ENCODE assay signal across 18 cellular contexts in the genomic region with DNA sequence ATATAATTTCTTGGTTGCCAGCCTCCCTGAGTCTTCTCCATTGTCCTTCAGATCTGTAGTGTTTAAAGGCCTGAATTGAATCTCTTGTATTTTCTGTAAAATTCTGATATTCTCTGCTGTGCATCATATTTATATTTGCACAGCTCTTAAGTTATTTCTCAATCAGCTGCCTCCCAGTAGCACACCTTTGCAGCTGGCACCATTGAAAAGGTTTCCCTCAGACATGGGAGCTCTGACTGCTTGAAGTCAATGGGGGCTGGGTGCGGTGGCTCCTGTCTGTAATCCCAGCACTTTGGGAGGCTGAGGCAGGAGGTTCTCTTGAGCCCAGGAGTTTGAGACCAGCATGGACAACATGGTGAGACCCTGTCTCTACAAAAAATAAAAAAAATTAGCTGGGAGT. TPM values are rescaled to one million over a fixed set of nuclear protein-coding genes. Genes with fewer than 3 reads are reported as not detected.
DNase-seq lines count a peak whose midpoint lies in the region; ATAC-seq and TF ChIP-seq lines count a peak whose summit lies in the region.
"Had no signal": no experiment of that assay in that cellular context is flagged by ENCODE, and none has a peak within 500 bp of the region (broad histone marks: within the 10 kb centered on the region; RNA-seq: fewer than 3 reads in every experiment).

No MANE protein-coding gene starts in this region.

- H3K4me2 ChIP-seq in GM23338, result no peak overlapping the region
- H3K4me2 ChIP-seq: A549 had no signal

- H3K27me3 ChIP-seq in GM23338 (ENCODE audit: insufficient read depth) (no peaks in the 10 kb centered on the region), left lung (no peaks in the 10 kb centered on the region), ovary (no peaks in the 10 kb centered on the region)
- H3K27me3 ChIP-seq: SJCRH30 had no signal

- no peak overlapping the region for H3K27ac Mint-ChIP-seq in GM23338

- ATAC-seq in GM23338, result no peak
- peak; percentile 76 for ATAC-seq in left lung
- ATAC-seq in GM21529 (IDR thresholded peaks at IDR 0.05; ENCODE audit: unreplicated experiment), result no peak
- ATAC-seq: A549 had no signal

- peak; percentile 6 for DNase-seq in activated effector memory CD4-positive, alpha-beta T cell treated with anti-CD3 and anti-CD28 coated beads, Interleukin-2, amount 50 U/mL, for 16 hours
- no peak for DNase-seq in activated effector memory CD4-positive, alpha-beta T cell treated with Interleukin-2 at 50 U/mL for 16 hours
- DNase-seq in GM23338 (ENCODE audit: low spot score) (no peak), SHP77 treated with DMSO at 0.1 percent for 48 hours (lab: John Stamatoyannopoulos, UW) (peak; percentile 11), left lung (no peak), ovary (no peak)
- no peak for DNase-seq in effector CD4-positive, alpha-beta T cell
- DNase-seq: CD8-positive, alpha-beta memory T cell; DND-41; H7; NCI-H1092 treated with DMSO at 0.1 percent for 48 hours; NCI-H2107; NCI-H226; NCI-H524; RPMI8226; SJCRH30 had no signal

- H3K4me1 Mint-ChIP-seq in GM23338, result peaks cover 15% of the 10 kb centered on the region

- TF ChIP-seq EP300 in ovary (IDR thresholded peaks at IDR 0.05), result no peak

- peaks cover 6% of the 10 kb centered on the region for H3K36me3 ChIP-seq in GM23338 (ENCODE audit: insufficient read depth)
- no peaks in the 10 kb centered on the region for H3K36me3 ChIP-seq in left lung
- H3K36me3 ChIP-seq in ovary, result no peaks in the 10 kb centered on the region
- H3K36me3 ChIP-seq: SJCRH30 had no signal

- peaks cover 44% of the 10 kb centered on the region for H4K20me1 ChIP-seq in GM23338 (replicated peaks; ENCODE audit: insufficient read depth)

- no peak for TF ChIP-seq CTCF in GM23338 (conservative IDR thresholded peaks at IDR 0.05; ENCODE audit: low read depth in 2 of 2)
- TF ChIP-seq CTCF in left lung (IDR thresholded peaks at IDR 0.05), result no peak
- no peak for TF ChIP-seq CTCF in ovary (IDR thresholded peaks at IDR 0.05)

- H3K36me3 Mint-ChIP-seq in GM23338 (ENCODE audit: low read depth), result peaks cover 18% of the 10 kb centered on the region; the same call in 2 of the 3 replicates

- H3K4me1 ChIP-seq in GM23338 (ENCODE audit: insufficient read depth), result peaks cover 20% of the 10 kb centered on the region
- peaks cover 0 to 23% of the 10 kb centered on the region in 2 donors for H3K4me1 ChIP-seq in left lung
- H3K4me1 ChIP-seq in ovary (ENCODE audit: insufficient read depth), result peaks cover 4% of the 10 kb centered on the region
- H3K4me1 ChIP-seq: SJCRH30 had no signal

- WGBS in ovary, 3 donors, result 95 to 100% (median 100%) methylated on average over 1 of the region's 1 CpG

- H3K9me3 ChIP-seq in left lung (no peaks in the 10 kb centered on the region), ovary (no peaks in the 10 kb centered on the region)
- H3K9me3 ChIP-seq: SJCRH30 had no signal

- no peak for TF ChIP-seq POLR2A in ovary (IDR thresholded peaks at IDR 0.05)

- H3K27me3 Mint-ChIP-seq in GM23338 (ENCODE audit: insufficient read depth, low read depth, poor library complexity), result peaks cover 4% of the 10 kb centered on the region
- H3K27me3 Mint-ChIP-seq: CD8-positive, alpha-beta memory T cell had no signal

- 0 out of 2 replicates have a peak overlapping the region, but pooled peaks have one; percentile 30 for H3K27ac ChIP-seq in GM23338 (ENCODE audit: low read depth)
- H3K27ac ChIP-seq in left lung, result no peak overlapping the region
- H3K27ac ChIP-seq in ovary, result no peak overlapping the region
- H3K27ac ChIP-seq: A549, SJCRH30 had no signal

- H3K9me2 ChIP-seq in GM23338 (ENCODE audit: insufficient read depth), result peaks cover 5% of the 10 kb centered on the region; the same call in 1 of the 2 replicates

- H3K4me3 ChIP-seq in GM23338 (no peak overlapping the region), left lung (no peak overlapping the region), ovary (no peak overlapping the region)
- H3K4me3 ChIP-seq: A549, SJCRH30 had no signal

- H3K9me3 Mint-ChIP-seq in GM23338, result peaks cover 17% of the 10 kb centered on the region

- H3F3A ChIP-seq in GM23338 (replicated peaks; ENCODE audit: low read depth), result 0 out of 2 replicates have a peak, but pooled peaks cover 4% of the 10 kb centered on the region

- peaks cover 90% of the 10 kb centered on the region for H3K79me2 ChIP-seq in GM23338 (replicated peaks; ENCODE audit: insufficient read depth)

- intact Hi-C loops in left lung (cut with DNase I) (no loop called here), ovary (cut with DNase I) (no loop called here)

- no peak overlapping the region for H3K4me3 Mint-ChIP-seq in GM23338

- no peak overlapping the region for H2AFZ ChIP-seq in GM23338

TF ChIP-seq in GM23338, 12 proteins besides CTCF, POLR2A, EP300 and RAD21 (continues in another document):
- TF ChIP-seq CREB1 (CRISPR knock-in tag; IDR thresholded peaks at IDR 0.05; ENCODE audit: low read depth) (no peak), STAT1 (IDR thresholded peaks at IDR 0.05; ENCODE audit: unreplicated experiment) (no peak), ZNF331 (CRISPR knock-in tag; IDR thresholded peaks at IDR 0.05; ENCODE audit: low read depth) (no peak), POLR2AphosphoS5 (IDR thresholded peaks at IDR 0.05; ENCODE audit: low read depth) (no peak), ZNF114 (CRISPR knock-in tag; IDR thresholded peaks at IDR 0.05) (no peak)
- TF ChIP-seq, protein P1, sequence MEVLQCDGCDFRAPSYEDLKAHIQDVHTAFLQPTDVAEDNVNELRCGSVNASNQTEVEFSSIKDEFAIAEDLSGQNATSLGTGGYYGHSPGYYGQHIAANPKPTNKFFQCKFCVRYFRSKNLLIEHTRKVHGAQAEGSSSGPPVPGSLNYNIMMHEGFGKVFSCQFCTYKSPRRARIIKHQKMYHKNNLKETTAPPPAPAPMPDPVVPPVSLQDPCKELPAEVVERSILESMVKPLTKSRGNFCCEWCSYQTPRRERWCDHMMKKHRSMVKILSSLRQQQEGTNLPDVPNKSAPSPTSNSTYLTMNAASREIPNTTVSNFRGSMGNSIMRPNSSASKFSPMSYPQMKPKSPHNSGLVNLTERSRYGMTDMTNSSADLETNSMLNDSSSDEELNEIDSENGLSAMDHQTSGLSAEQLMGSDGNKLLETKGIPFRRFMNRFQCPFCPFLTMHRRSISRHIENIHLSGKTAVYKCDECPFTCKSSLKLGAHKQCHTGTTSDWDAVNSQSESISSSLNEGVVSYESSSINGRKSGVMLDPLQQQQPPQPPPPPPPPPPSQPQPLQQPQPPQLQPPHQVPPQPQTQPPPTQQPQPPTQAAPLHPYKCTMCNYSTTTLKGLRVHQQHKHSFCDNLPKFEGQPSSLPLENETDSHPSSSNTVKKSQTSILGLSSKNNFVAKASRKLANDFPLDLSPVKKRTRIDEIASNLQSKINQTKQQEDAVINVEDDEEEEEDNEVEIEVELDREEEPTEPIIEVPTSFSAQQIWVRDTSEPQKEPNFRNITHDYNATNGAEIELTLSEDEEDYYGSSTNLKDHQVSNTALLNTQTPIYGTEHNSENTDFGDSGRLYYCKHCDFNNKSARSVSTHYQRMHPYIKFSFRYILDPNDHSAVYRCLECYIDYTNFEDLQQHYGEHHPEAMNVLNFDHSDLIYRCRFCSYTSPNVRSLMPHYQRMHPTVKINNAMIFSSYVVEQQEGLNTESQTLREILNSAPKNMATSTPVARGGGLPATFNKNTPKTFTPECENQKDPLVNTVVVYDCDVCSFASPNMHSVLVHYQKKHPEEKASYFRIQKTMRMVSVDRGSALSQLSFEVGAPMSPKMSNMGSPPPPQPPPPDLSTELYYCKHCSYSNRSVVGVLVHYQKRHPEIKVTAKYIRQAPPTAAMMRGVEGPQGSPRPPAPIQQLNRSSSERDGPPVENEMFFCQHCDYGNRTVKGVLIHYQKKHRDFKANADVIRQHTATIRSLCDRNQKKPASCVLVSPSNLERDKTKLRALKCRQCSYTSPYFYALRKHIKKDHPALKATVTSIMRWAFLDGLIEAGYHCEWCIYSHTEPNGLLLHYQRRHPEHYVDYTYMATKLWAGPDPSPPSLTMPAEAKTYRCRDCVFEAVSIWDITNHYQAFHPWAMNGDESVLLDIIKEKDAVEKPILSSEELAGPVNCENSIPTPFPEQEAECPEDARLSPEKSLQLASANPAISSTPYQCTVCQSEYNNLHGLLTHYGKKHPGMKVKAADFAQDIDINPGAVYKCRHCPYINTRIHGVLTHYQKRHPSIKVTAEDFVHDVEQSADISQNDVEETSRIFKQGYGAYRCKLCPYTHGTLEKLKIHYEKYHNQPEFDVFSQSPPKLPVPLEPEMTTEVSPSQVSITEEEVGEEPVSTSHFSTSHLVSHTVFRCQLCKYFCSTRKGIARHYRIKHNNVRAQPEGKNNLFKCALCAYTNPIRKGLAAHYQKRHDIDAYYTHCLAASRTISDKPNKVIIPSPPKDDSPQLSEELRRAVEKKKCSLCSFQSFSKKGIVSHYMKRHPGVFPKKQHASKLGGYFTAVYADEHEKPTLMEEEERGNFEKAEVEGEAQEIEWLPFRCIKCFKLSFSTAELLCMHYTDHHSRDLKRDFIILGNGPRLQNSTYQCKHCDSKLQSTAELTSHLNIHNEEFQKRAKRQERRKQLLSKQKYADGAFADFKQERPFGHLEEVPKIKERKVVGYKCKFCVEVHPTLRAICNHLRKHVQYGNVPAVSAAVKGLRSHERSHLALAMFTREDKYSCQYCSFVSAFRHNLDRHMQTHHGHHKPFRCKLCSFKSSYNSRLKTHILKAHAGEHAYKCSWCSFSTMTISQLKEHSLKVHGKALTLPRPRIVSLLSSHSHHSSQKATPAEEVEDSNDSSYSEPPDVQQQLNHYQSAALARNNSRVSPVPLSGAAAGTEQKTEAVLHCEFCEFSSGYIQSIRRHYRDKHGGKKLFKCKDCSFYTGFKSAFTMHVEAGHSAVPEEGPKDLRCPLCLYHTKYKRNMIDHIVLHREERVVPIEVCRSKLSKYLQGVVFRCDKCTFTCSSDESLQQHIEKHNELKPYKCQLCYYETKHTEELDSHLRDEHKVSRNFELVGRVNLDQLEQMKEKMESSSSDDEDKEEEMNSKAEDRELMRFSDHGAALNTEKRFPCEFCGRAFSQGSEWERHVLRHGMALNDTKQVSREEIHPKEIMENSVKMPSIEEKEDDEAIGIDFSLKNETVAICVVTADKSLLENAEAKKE (CRISPR knock-in tag; IDR thresholded peaks at IDR 0.05), result no peak

RNA-seq across cellular contexts. Expression of a gene that starts 40.4 kb away (rescaled TPM):
- 22.8 and 32.6 TPM in 2 replicates for total RNA-seq in GM23338 (2014; rRNA removed; shearing (Covaris generic))
- polyA plus RNA-seq in GM23338 (2016; fragmentation: Nextera tagmentation; extraction: Ambion mirVana) (21.6 and 23.0 TPM in 2 replicates), ovary (10 to 100 TPM; 21.0 to 33.3 TPM)
- total RNA-seq in left lung (10 to 100 TPM; 13.7 to 21.9 TPM), ovary (10 to 100 TPM; 14.9 to 40.9 (median 23.8) TPM)

RNA-seq across cellular contexts. Expression of a gene that starts 51.1 kb away (rescaled TPM):
- total RNA-seq in GM23338 (2014; rRNA removed; shearing (Covaris generic)), result 67.1 and 73.7 TPM in 2 replicates
- polyA plus RNA-seq in GM23338 (2016; fragmentation: Nextera tagmentation; extraction: Ambion mirVana) (130 and 146 TPM in 2 replicates), ovary (10 to 100 TPM; 12.4 to 41.7 TPM)
- total RNA-seq in left lung (10 to 100 TPM; 40.0 to 56.6 TPM), ovary (10 to 100 TPM; 13.5 to 41.1 (median 36.8) TPM)

Comparison
In these comparisons a context has a peak if more than half of its experiments do, and no peak if none do; other contexts are left out.
1. DNase-seq: peak in activated effector memory CD4-positive, alpha-beta T cell treated with anti-CD3 and anti-CD28 coated beads, Interleukin-2, amount 50 U/mL, for 16 hours (single experiment) and SHP77 treated with DMSO at 0.1 percent for 48 hours (single experiment); none in activated effector memory CD4-positive, alpha-beta T cell treated with Interleukin-2 at 50 U/mL for 16 hours (single experiment), GM23338 (single experiment), left lung (0 of 2), effector CD4-positive, alpha-beta T cell (single experiment) and ovary (0 of 5).